In genomic region chr13:76656496-76656895, GRCh38 we compare ENCODE assay signal across 28 cellular contexts.
DNase-seq lines count a peak whose midpoint lies in the region; ATAC-seq and TF ChIP-seq lines count a peak whose summit lies in the region.
"Had no signal": no experiment of that assay in that cellular context is flagged by ENCODE, and none has a peak within 500 bp of the region (broad histone marks: within the 10 kb centered on the region; RNA-seq: fewer than 3 reads in every experiment).

No MANE protein-coding gene starts in this region.

- H3K9me3 Mint-ChIP-seq in activated CD8-positive, alpha-beta T cell treated with anti-CD3 and anti-CD28 coated beads for 36 hours, result no peaks in the 10 kb centered on the region
- H3K9me3 Mint-ChIP-seq: activated B cell treated with CpG ODN at 0.5 μM for 24 hours; CD4-positive, CD25-positive, alpha-beta regulatory T cell; effector memory CD8-positive, alpha-beta T cell; naive thymus-derived CD8-positive, alpha-beta T cell had no signal

- no peak overlapping the region for H3K27ac Mint-ChIP-seq in activated CD8-positive, alpha-beta T cell treated with anti-CD3 and anti-CD28 coated beads for 36 hours
- H3K27ac Mint-ChIP-seq: activated B cell treated with CpG ODN at 0.5 μM for 24 hours; CD4-positive, CD25-positive, alpha-beta regulatory T cell; effector memory CD8-positive, alpha-beta T cell; naive thymus-derived CD8-positive, alpha-beta T cell had no signal

- H3K4me1 Mint-ChIP-seq in activated CD8-positive, alpha-beta T cell treated with anti-CD3 and anti-CD28 coated beads for 36 hours (ENCODE audit: low read depth), result no peaks in the 10 kb centered on the region
- H3K4me1 Mint-ChIP-seq: activated B cell treated with CpG ODN at 0.5 μM for 24 hours; CD4-positive, CD25-positive, alpha-beta regulatory T cell; naive thymus-derived CD8-positive, alpha-beta T cell had no signal

- POLR2A ChIA-PET in activated CD8-positive, alpha-beta T cell treated with anti-CD3 and anti-CD28 coated beads for 36 hours (lab: Charles Lee), result no interaction called here

- ATAC-seq in activated CD8-positive, alpha-beta T cell treated with anti-CD3 and anti-CD28 coated beads for 36 hours, result no peak
- ATAC-seq in GM19397 (IDR thresholded peaks at IDR 0.05; ENCODE audit: unreplicated experiment), result no peak
- ATAC-seq: effector memory CD8-positive, alpha-beta T cell; heart left ventricle; naive thymus-derived CD8-positive, alpha-beta T cell had no signal

- intact Hi-C loops in activated CD8-positive, alpha-beta T cell treated with anti-CD3 and anti-CD28 coated beads for 36 hours (cut with micrococcal nuclease), result no loop called here

- H3K36me3 Mint-ChIP-seq in activated CD8-positive, alpha-beta T cell treated with anti-CD3 and anti-CD28 coated beads for 36 hours (ENCODE audit: low read depth), result no peaks in the 10 kb centered on the region
- H3K36me3 Mint-ChIP-seq: CD4-positive, CD25-positive, alpha-beta regulatory T cell; naive thymus-derived CD8-positive, alpha-beta T cell had no signal

- CTCF ChIA-PET in activated CD8-positive, alpha-beta T cell treated with anti-CD3 and anti-CD28 coated beads for 36 hours (lab: Charles Lee), result no interaction called here

- H3K4me3 Mint-ChIP-seq in activated CD8-positive, alpha-beta T cell treated with anti-CD3 and anti-CD28 coated beads for 36 hours, result no peak overlapping the region
- H3K4me3 Mint-ChIP-seq: activated B cell treated with CpG ODN at 0.5 μM for 24 hours; CD4-positive, CD25-positive, alpha-beta regulatory T cell; effector memory CD8-positive, alpha-beta T cell; naive thymus-derived CD8-positive, alpha-beta T cell had no signal

- H3K27me3 Mint-ChIP-seq in activated CD8-positive, alpha-beta T cell treated with anti-CD3 and anti-CD28 coated beads for 36 hours, result peaks cover 7% of the 10 kb centered on the region

- no peak for TF ChIP-seq CTCF in activated CD8-positive, alpha-beta T cell treated with anti-CD3 and anti-CD28 coated beads for 36 hours (IDR thresholded peaks at IDR 0.05)

- DNase-seq in SKM-1 treated with dmso at 0.1 percent for 144 hours (lab: John Stamatoyannopoulos, UW; ENCODE audit: unreplicated experiment), result peak; percentile 36
- no peak for DNase-seq in SKM-1 (lab: John Stamatoyannopoulos, UW; ENCODE audit: unreplicated experiment)
- peak; percentile 22 for DNase-seq in NAMALWA (ENCODE audit: low spot score)
- peak; percentile 77 for DNase-seq in SIG-M5 treated with dmso at 0.1 percent for 504 hours (lab: John Stamatoyannopoulos, UW; ENCODE audit: unreplicated experiment)
- DNase-seq in activated CD4-positive, alpha-beta T cell treated with anti-CD3 and anti-CD28 coated beads for 48 hours, result no peak
- no peak for DNase-seq in NCI-H510A treated with DMSO at 0.1 percent for 48 hours (lab: John Stamatoyannopoulos, UW)
- DNase-seq in activated CD8-positive, alpha-beta T cell treated with anti-CD3 and anti-CD28 coated beads for 36 hours, result no peak
- DNase-seq: 8988T; activated B cell treated with CpG ODN at 0.5 μM for 24 hours; activated CD4-positive, alpha-beta T cell treated with anti-CD3 and anti-CD28 coated beads, Interleukin-2, amount 50 U/mL, for 4 hours; activated CD8-positive, alpha-beta memory T cell treated with anti-CD3 and anti-CD28 coated beads, Interleukin-2, amount 50 U/mL, for 4 hours; activated naive CD4-positive, alpha-beta T cell treated with anti-CD3 and anti-CD28 coated beads, Interleukin-2, amount 50 U/mL, for 16 hours; anterior cingulate cortex; CD4-positive, CD25-positive, alpha-beta regulatory T cell; colonic mucosa; DMS 273 treated with DMSO at 0.1 percent for 48 hours; effector memory CD8-positive, alpha-beta T cell; erythroblast; heart left ventricle; naive thymus-derived CD8-positive, alpha-beta T cell; NCI-H1105; NCI-H2029; NCI-H2227 treated with DMSO at 0.1 percent for 48 hours; NCI-H748 treated with DMSO at 0.1 percent for 48 hours; occipital lobe; stimulated activated naive CD4-positive, alpha-beta T cell treated with Interleukin-2 at 50 U/mL for 16 hours; T-helper 9 cell had no signal

Comparison
In these comparisons a context has a peak if more than half of its experiments do, and no peak if none do; other contexts are left out.
1. DNase-seq: peak in SKM-1 treated with dmso at 0.1 percent for 144 hours (single experiment), NAMALWA (single experiment) and SIG-M5 treated with dmso at 0.1 percent for 504 hours (single experiment); none in SKM-1 (single experiment), activated CD4-positive, alpha-beta T cell treated with anti-CD3 and anti-CD28 coated beads for 48 hours (single experiment), NCI-H510A treated with DMSO at 0.1 percent for 48 hours (single experiment) and activated CD8-positive, alpha-beta T cell treated with anti-CD3 and anti-CD28 coated beads for 36 hours (single experiment).